ENCODE assay signal across 34 cellular contexts in genomic region chr2:212532585-212532984, GRCh38. TPM values are rescaled to one million over a fixed set of nuclear protein-coding genes. Genes with fewer than 3 reads are reported as not detected.
DNase-seq lines count a peak whose midpoint lies in the region; ATAC-seq and TF ChIP-seq lines count a peak whose summit lies in the region.
"Had no signal": no experiment of that assay in that cellular context is flagged by ENCODE, and none has a peak within 500 bp of the region (broad histone marks: within the 10 kb centered on the region; RNA-seq: fewer than 3 reads in every experiment).

No MANE protein-coding gene starts in this region.

- TF ChIP-seq POLR2A in stomach (IDR thresholded peaks at IDR 0.05): no peak
- no peak for TF ChIP-seq POLR2A in suprapubic skin (IDR thresholded peaks at IDR 0.05)

- peaks cover 13% of the 10 kb centered on the region for H3K4me1 Mint-ChIP-seq in nephron
- H3K4me1 Mint-ChIP-seq: activated T-helper 17 cell treated with anti-CD3 and anti-CD28 coated beads, Interleukin-2, amount 50 U/mL, for 72 hours; stimulated activated effector memory CD8-positive, alpha-beta T cell treated with anti-CD3 and anti-CD28 coated beads, Interleukin-12 subunit alpha, Interleukin-12 subunit beta, amount 100 ng/mL, for 72 hours had no signal

- no peak overlapping the region for H2AFZ ChIP-seq in SK-N-SH (ENCODE audit: low read depth)
- H2AFZ ChIP-seq: parathyroid adenoma had no signal

- TF ChIP-seq RAD21 in SK-N-SH (IDR thresholded peaks at IDR 0.05; ENCODE audit: low read length): peak; percentile 44; the same call in 1 of the 2 replicates

- peaks cover 3% of the 10 kb centered on the region for H3F3A ChIP-seq in SK-N-SH (replicated peaks; ENCODE audit: insufficient read depth)

- H3K4me1 ChIP-seq in SK-N-SH (ENCODE audit: control insufficient read depth in 1 of 2, insufficient read depth in 2 of 2, low read depth in 1 of 2, low read length in 1 of 2) (peaks cover 11 to 14% of the 10 kb centered on the region in 2 experiments; a peak in 3 of 4 replicates), Panc1 (ENCODE audit: control insufficient read depth, insufficient read depth, low read length) (peaks cover 3% of the 10 kb centered on the region; the same call in 1 of the 2 replicates), stomach (peaks cover 0 to 20% (median 16%) of the 10 kb centered on the region in 4 donors), suprapubic skin (peaks cover 15% of the 10 kb centered on the region)
- H3K4me1 ChIP-seq: parathyroid adenoma had no signal

- no peak overlapping the region for H3K4me3 ChIP-seq in SK-N-SH (ENCODE audit: low read depth in 2 of 2, low read length in 1 of 2)
- no peak overlapping the region for H3K4me3 ChIP-seq in Panc1 (ENCODE audit: low read depth in 2 of 2, low read length in 2 of 2)
- H3K4me3 ChIP-seq in stomach: no peak overlapping the region
- no peak overlapping the region for H3K4me3 ChIP-seq in suprapubic skin
- H3K4me3 ChIP-seq: cardiac muscle cell, coronary artery, heart right ventricle, lung, SJSA1, vagina had no signal

- TF ChIP-seq EP300 in SK-N-SH (IDR thresholded peaks at IDR 0.05; ENCODE audit: borderline replicate concordance in 1 of 2, low read depth in 1 of 2, low read length in 1 of 2): no peak
- no peak for TF ChIP-seq EP300 in stomach (IDR thresholded peaks at IDR 0.05)
- TF ChIP-seq EP300 in suprapubic skin (IDR thresholded peaks at IDR 0.05): no peak

- intact Hi-C loops in Panc1 (cut with micrococcal nuclease; ENCODE audit: unreplicated experiment) (no loop called here), stomach (cut with DNase I; ENCODE audit: low total_unique reads) (no loop called here), sciatic nerve (cut with DNase I) (no loop called here)

- no peak overlapping the region for H3K27ac Mint-ChIP-seq in nephron
- H3K27ac Mint-ChIP-seq: activated CD8-positive, alpha-beta T cell treated with anti-CD3 and anti-CD28 coated beads for 36 hours; activated naive CD4-positive, alpha-beta T cell treated with anti-CD3 and anti-CD28 coated beads, Interleukin-2, amount 50 U/mL, for 72 hours; activated T-helper 17 cell treated with anti-CD3 and anti-CD28 coated beads, Interleukin-2, amount 50 U/mL, for 72 hours; CD4-positive, alpha-beta memory T cell; natural killer cell; stimulated activated effector memory CD8-positive, alpha-beta T cell treated with anti-CD3 and anti-CD28 coated beads, Interleukin-12 subunit alpha, Interleukin-12 subunit beta, amount 100 ng/mL, for 72 hours; T-helper 1 cell treated with Interleukin-12 subunit alpha and Interleukin-12 subunit beta and Interleukin-4 antibody, amounts not matched to agents 30 μg/mL and 1 μg/mL, for 36 hours had no signal

- ATAC-seq in SK-N-SH treated with all-trans-retinoic acid at 6 μM for 48 hours: no peak
- no peak for ATAC-seq in Panc1
- no peak for ATAC-seq in sciatic nerve
- ATAC-seq: activated CD8-positive, alpha-beta T cell treated with anti-CD3 and anti-CD28 coated beads for 36 hours; activated naive CD4-positive, alpha-beta T cell treated with anti-CD3 and anti-CD28 coated beads, Interleukin-2, amount 50 U/mL, for 72 hours; activated T-helper 17 cell treated with anti-CD3 and anti-CD28 coated beads, Interleukin-2, amount 50 U/mL, for 72 hours; heart right ventricle; natural killer cell; right cardiac atrium; stimulated activated effector memory CD8-positive, alpha-beta T cell treated with anti-CD3 and anti-CD28 coated beads, Interleukin-12 subunit alpha, Interleukin-12 subunit beta, amount 100 ng/mL, for 72 hours had no signal

- H4K20me1 ChIP-seq in SK-N-SH (ENCODE audit: insufficient read depth): no peaks in the 10 kb centered on the region

- no peak overlapping the region for H3K9ac ChIP-seq in SK-N-SH
- H3K9ac ChIP-seq: parathyroid adenoma had no signal

- no peaks in the 10 kb centered on the region for H3K9me3 Mint-ChIP-seq in nephron
- H3K9me3 Mint-ChIP-seq: activated CD8-positive, alpha-beta T cell treated with anti-CD3 and anti-CD28 coated beads for 36 hours; activated naive CD4-positive, alpha-beta T cell treated with anti-CD3 and anti-CD28 coated beads, Interleukin-2, amount 50 U/mL, for 72 hours; activated T-helper 17 cell treated with anti-CD3 and anti-CD28 coated beads, Interleukin-2, amount 50 U/mL, for 72 hours; natural killer cell; stimulated activated effector memory CD8-positive, alpha-beta T cell treated with anti-CD3 and anti-CD28 coated beads, Interleukin-12 subunit alpha, Interleukin-12 subunit beta, amount 100 ng/mL, for 72 hours; T-helper 1 cell treated with Interleukin-12 subunit alpha and Interleukin-12 subunit beta and Interleukin-4 antibody, amounts not matched to agents 30 μg/mL and 1 μg/mL, for 36 hours had no signal

- 72% methylated on average over 2 of the region's 2 CpGs for WGBS in SK-N-SH (ENCODE audit: low lambda C conversion rate)
- WGBS in stomach, 5 donors: 85 to 99% (median 94%) methylated on average over 2 of the region's 2 CpGs
- WGBS in suprapubic skin: 97% methylated on average over 2 of the region's 2 CpGs

- no peak overlapping the region for H3K27ac ChIP-seq in SK-N-SH (ENCODE audit: low read depth in 2 of 2, low read length in 1 of 2)
- H3K27ac ChIP-seq in Panc1 (ENCODE audit: low read length): no peak overlapping the region
- H3K27ac ChIP-seq in stomach: no peak overlapping the region
- no peak overlapping the region for H3K27ac ChIP-seq in suprapubic skin
- H3K27ac ChIP-seq: cardiac muscle cell, coronary artery, heart right ventricle, parathyroid adenoma, SJSA1, vagina had no signal

- H3K4me2 ChIP-seq in SK-N-SH: no peak overlapping the region

- H3K9me3 ChIP-seq in SK-N-SH (no peaks in the 10 kb centered on the region), Panc1 (ENCODE audit: control insufficient read depth, insufficient read depth, low read depth, low read length) (no peaks in the 10 kb centered on the region), stomach (no peaks in the 10 kb centered on the region), suprapubic skin (no peaks in the 10 kb centered on the region)
- H3K9me3 ChIP-seq: heart right ventricle, SJSA1, vagina had no signal

- no peaks in the 10 kb centered on the region for H3K36me3 Mint-ChIP-seq in nephron (ENCODE audit: low read depth)
- H3K36me3 Mint-ChIP-seq: CD4-positive, alpha-beta memory T cell; natural killer cell; stimulated activated effector memory CD8-positive, alpha-beta T cell treated with anti-CD3 and anti-CD28 coated beads, Interleukin-12 subunit alpha, Interleukin-12 subunit beta, amount 100 ng/mL, for 72 hours had no signal

- H3K79me2 ChIP-seq in SK-N-SH (ENCODE audit: insufficient read depth): no peaks in the 10 kb centered on the region
- H3K79me2 ChIP-seq: parathyroid adenoma had no signal

- peaks cover 46% of the 10 kb centered on the region for H3K27me3 Mint-ChIP-seq in nephron (ENCODE audit: low read depth)

- CTCF ChIA-PET in SK-N-SH (lab: Yijun Ruan, JAX): interaction anchor here (0.6 to 2.0 kb wide), 5 partner anchors 9 to 1077 kb away, joined by 3 to 6 read pairs (median 3); no protein-coding TSS in a partner anchor
- CTCF ChIA-PET in Panc1 (lab: Charles Lee): no interaction called here

- H3K4me3 Mint-ChIP-seq in nephron: no peak overlapping the region
- H3K4me3 Mint-ChIP-seq: activated CD8-positive, alpha-beta T cell treated with anti-CD3 and anti-CD28 coated beads for 36 hours; activated T-helper 17 cell treated with anti-CD3 and anti-CD28 coated beads, Interleukin-2, amount 50 U/mL, for 72 hours; CD4-positive, alpha-beta memory T cell; natural killer cell; stimulated activated effector memory CD8-positive, alpha-beta T cell treated with anti-CD3 and anti-CD28 coated beads, Interleukin-12 subunit alpha, Interleukin-12 subunit beta, amount 100 ng/mL, for 72 hours; T-helper 1 cell treated with Interleukin-12 subunit alpha and Interleukin-12 subunit beta and Interleukin-4 antibody, amounts not matched to agents 30 μg/mL and 1 μg/mL, for 36 hours had no signal

- no peaks in the 10 kb centered on the region for H3K9me2 ChIP-seq in SK-N-SH

- H3K27me3 ChIP-seq in SK-N-SH (ENCODE audit: insufficient read depth) (peaks cover 18% of the 10 kb centered on the region; the same call in 1 of the 2 replicates), Panc1 (ENCODE audit: control insufficient read depth, insufficient read depth, low read length) (peaks cover 20% of the 10 kb centered on the region), stomach (peaks cover 0 to 19% (median 18%) of the 10 kb centered on the region in 3 donors), suprapubic skin (peaks cover 26% of the 10 kb centered on the region)
- H3K27me3 ChIP-seq: vagina had no signal

- POLR2A ChIA-PET in SK-N-SH (lab: Yijun Ruan, JAX): no interaction called here
- POLR2A ChIA-PET in Panc1 (lab: Charles Lee): interaction anchor here (0.6 kb wide), 1 partner anchor 458 kb away, joined by 3 read pairs; no protein-coding TSS in a partner anchor

- H3K36me3 ChIP-seq in SK-N-SH (replicated peaks in 1 of 2; ENCODE audit: control insufficient read depth in 1 of 2, insufficient read depth in 2 of 2, low read length in 1 of 2): no peaks in the 10 kb centered on the region
- H3K36me3 ChIP-seq in Panc1 (ENCODE audit: control insufficient read depth, insufficient read depth, low read length): no peaks in the 10 kb centered on the region
- H3K36me3 ChIP-seq in stomach: no peaks in the 10 kb centered on the region
- no peaks in the 10 kb centered on the region for H3K36me3 ChIP-seq in suprapubic skin
- H3K36me3 ChIP-seq: cardiac muscle cell, heart right ventricle, SJSA1, vagina had no signal

- peak; percentile 15 for DNase-seq in SK-N-SH
- DNase-seq in Panc1 (ENCODE audit: low read depth, low spot score): no peak
- DNase-seq in germinal center (ENCODE audit: low spot score): no peak
- DNase-seq in stomach: no peak
- no peak for DNase-seq in sciatic nerve (ENCODE audit: low spot score)
- no peak for DNase-seq in suprapubic skin (ENCODE audit: low spot score in 2 of 2)
- DNase-seq: activated CD4-positive, alpha-beta T cell treated with anti-CD3 and anti-CD28 coated beads for 1 hour; activated CD8-positive, alpha-beta T cell treated with anti-CD3 and anti-CD28 coated beads for 36 hours; CD4-positive, alpha-beta memory T cell; DMS53; effector memory CD4-positive, alpha-beta T cell; GDM1; heart right ventricle; natural killer cell; NCI-H1092; NCI-H2029 treated with DMSO at 0.1 percent for 48 hours; NCI-H2227 treated with DMSO at 0.1 percent for 48 hours; NCI-H526 treated with DMSO at 0.1 percent for 48 hours; right cardiac atrium; RPMI8226; stimulated activated CD4-positive, alpha-beta T cell treated with anti-CD3 and anti-CD28 coated beads, Interleukin-4, amount 100 ng/mL, for 1 hour had no signal

- in situ Hi-C loops in Panc1 (cut with HindIII; ENCODE audit: low pct_unique_long_range_greater_than_20kb, low sequenced_read_pairs): no loop called here

- peak; percentile 20; the same call in 1 of the 2 replicates for TF ChIP-seq CTCF in SK-N-SH (IDR thresholded peaks at IDR 0.05)
- TF ChIP-seq CTCF in Panc1 (IDR thresholded peaks at IDR 0.05): peak; percentile 16; the same call in 1 of the 2 replicates
- TF ChIP-seq CTCF in nephron (IDR thresholded peaks at IDR 0.05; ENCODE audit: unreplicated experiment in 3 of 3): peak in 2 of 3 experiments; percentile 17 to 23
- TF ChIP-seq CTCF in stomach (IDR thresholded peaks at IDR 0.05): no peak
- no peak for TF ChIP-seq CTCF in suprapubic skin (IDR thresholded peaks at IDR 0.05)

- BruUV-seq in Panc1 (replicated peaks; lab: Mats Ljungman, UMichigan): no TSS peak

RNA-seq across cellular contexts. Expression of gene ERBB4, which starts 6.0 kb away (rescaled TPM):
- polyA plus RNA-seq in SK-N-SH (2012; rRNA removed): 0.05 TPM in 2 replicates
- 0.05 and 0.08 TPM in 2 replicates for polyA plus RNA-seq in SK-N-SH (2012; cell fraction: cytosol; rRNA removed)
- polyA plus RNA-seq in SK-N-SH (2012; cell fraction: nucleus; rRNA removed): 0.11 TPM in 1 of 2 replicates, not detected in the other
- total RNA-seq in Panc1 (2021; ENCODE audit: unreplicated experiment): 0.15 TPM
- not detected for polyA plus RNA-seq in Panc1 (2012; ENCODE audit: insufficient read length)
- total RNA-seq in stomach: 1 to 10 TPM in 2 of 5 donors, under 1 TPM in 2, not detected in 1; 0.45 to 2.5 (median 1.1) TPM
- polyA plus RNA-seq in stomach: under 1 TPM; 0.12 to 0.15 (median 0.13) TPM
- total RNA-seq in sciatic nerve: 19.7 TPM
- 1 to 10 TPM in 3 of 4 donors, under 1 TPM in 1; 0.95 to 6.4 (median 1.5) TPM for total RNA-seq in suprapubic skin
- total RNA-seq: activated CD8-positive, alpha-beta T cell treated with anti-CD3 and anti-CD28 coated beads for 36 hours; activated naive CD4-positive, alpha-beta T cell treated with anti-CD3 and anti-CD28 coated beads, Interleukin-2, amount 50 U/mL, for 72 hours; activated T-helper 17 cell treated with anti-CD3 and anti-CD28 coated beads, Interleukin-2, amount 50 U/mL, for 72 hours; CD4-positive, alpha-beta memory T cell; mononuclear cell had no signal
- polyA plus RNA-seq: CD4-positive, alpha-beta memory T cell had no signal

Comparison
In these comparisons a context has a peak if more than half of its experiments do, and no peak if none do; other contexts are left out.
1. CTCF ChIP-seq: peak in SK-N-SH (single experiment), Panc1 (single experiment) and nephron (2 of 3); none in stomach (0 of 7) and suprapubic skin (0 of 2).